ENCODE assay signal across 10 cellular contexts in the genomic region with DNA sequence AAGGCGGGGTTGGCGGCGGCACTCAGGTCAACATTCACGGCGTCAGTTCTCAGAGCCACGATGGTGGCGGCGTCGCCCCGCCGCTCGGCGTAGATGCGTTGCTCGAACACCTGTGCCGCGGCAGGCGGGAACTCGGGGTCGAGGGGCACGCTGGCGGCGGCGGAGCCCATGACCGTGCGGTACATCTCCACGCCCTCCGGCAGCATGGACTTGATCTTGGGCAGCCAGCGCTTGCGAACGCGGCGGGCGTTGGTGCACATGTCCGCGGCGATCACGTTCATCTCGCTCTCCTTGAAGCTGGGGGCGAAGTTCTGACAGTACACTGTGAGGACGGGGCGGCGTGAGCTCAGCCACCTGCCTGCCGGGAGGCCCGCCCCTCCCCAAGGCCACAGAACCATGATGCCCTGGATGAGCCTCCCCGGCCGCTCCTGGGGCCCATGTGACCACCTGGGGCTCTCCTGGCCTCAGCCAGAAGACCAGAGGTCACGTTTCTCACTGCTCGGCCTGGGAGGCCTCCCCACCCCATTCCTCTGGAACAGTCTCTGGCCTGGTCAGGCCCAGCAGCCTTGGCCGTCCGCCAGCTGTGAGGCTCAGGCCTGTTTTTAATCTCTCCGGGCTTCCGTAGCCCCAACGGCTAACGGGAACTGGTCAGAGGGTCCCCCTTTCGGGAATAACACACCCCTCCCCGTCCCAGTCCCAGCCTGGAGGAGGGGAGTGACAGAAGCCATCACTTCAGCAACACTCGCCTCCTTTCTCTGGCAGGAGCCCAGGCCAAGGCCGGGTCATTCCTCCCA. TPM values are rescaled to one million over a fixed set of nuclear protein-coding genes. Genes with fewer than 3 reads are reported as not detected.
A peak's percentile ranks its signal among the peaks of the same experiment; 100 is the strongest.
DNase-seq lines count a peak whose midpoint lies in the region; ATAC-seq and TF ChIP-seq lines count a peak whose summit lies in the region.
"Had no signal": no experiment of that assay in that cellular context is flagged by ENCODE, and none has a peak within 500 bp of the region (broad histone marks: within the 10 kb centered on the region; RNA-seq: fewer than 3 reads in every experiment).

No MANE protein-coding gene starts in this region.

- H3K9me3 ChIP-seq in DOHH2 (ENCODE audit: control insufficient read depth, insufficient read depth, low read length) (no peaks in the 10 kb centered on the region), right atrium auricular region (no peaks in the 10 kb centered on the region)

- no peaks in the 10 kb centered on the region for H3K27me3 ChIP-seq in DOHH2 (ENCODE audit: control insufficient read depth, low read length)
- H3K27me3 ChIP-seq in right atrium auricular region = no peaks in the 10 kb centered on the region
- H3K27me3 ChIP-seq in rectal smooth muscle tissue (ENCODE audit: control insufficient read depth, insufficient read depth, low read length) = no peaks in the 10 kb centered on the region

- CTCF ChIA-PET in T-cell (lab: Charles Lee) = no interaction called here

- DNase-seq in astrocyte of the cerebellum (ENCODE audit: low read depth) (peak; percentile 32), right atrium auricular region (ENCODE audit: low spot score) (peak; percentile 90), T-cell (no peak), erythroblast (lab: John Stamatoyannopoulos, UW) (no peak), germinal center (ENCODE audit: low spot score) (no peak)
- DNase-seq: COR-L47 had no signal

- no peaks in the 10 kb centered on the region for H3K27me3 Mint-ChIP-seq in T-cell
- H3K27me3 Mint-ChIP-seq: activated naive CD4-positive, alpha-beta T cell treated with anti-CD3 and anti-CD28 coated beads, Interleukin-2, amount 50 U/mL, for 24 hours had no signal

- no peaks in the 10 kb centered on the region for H3K9me2 ChIP-seq in DOHH2 (replicated peaks; ENCODE audit: control insufficient read depth, low read length)

- in situ Hi-C loops in astrocyte of the cerebellum (cut with HindIII; ENCODE audit: low sequenced_read_pairs) = no loop called here

- H3K4me1 Mint-ChIP-seq in T-cell = peaks cover 0 to 2% (median 0%) of the 10 kb centered on the region in 3 donors
- H3K4me1 Mint-ChIP-seq: activated naive CD4-positive, alpha-beta T cell treated with anti-CD3 and anti-CD28 coated beads, Interleukin-2, amount 50 U/mL, for 24 hours had no signal

- H4K20me1 ChIP-seq in DOHH2 (ENCODE audit: control insufficient read depth, insufficient read depth, low read depth, low read length) = no peaks in the 10 kb centered on the region

- H3K36me3 ChIP-seq in DOHH2 (ENCODE audit: control insufficient read depth, low read length) (0 out of 2 replicates have a peak, but pooled peaks cover 4% of the 10 kb centered on the region), right atrium auricular region (peaks cover 33% of the 10 kb centered on the region), rectal smooth muscle tissue (ENCODE audit: control insufficient read depth, insufficient read depth, low read length) (peaks cover 3% of the 10 kb centered on the region)

- POLR2A ChIA-PET in T-cell (lab: Charles Lee) = no interaction called here

- no peak overlapping the region for H3K4me3 ChIP-seq in DOHH2 (ENCODE audit: low read length)
- H3K4me3 ChIP-seq in astrocyte of the cerebellum (ENCODE audit: low read depth, low read length) = no peak overlapping the region
- H3K4me3 ChIP-seq in right atrium auricular region = no peak overlapping the region
- no peak overlapping the region for H3K4me3 ChIP-seq in rectal smooth muscle tissue (ENCODE audit: low read length)

- H3F3A ChIP-seq in DOHH2 (ENCODE audit: control insufficient read depth, insufficient read depth) = 0 out of 2 replicates have a peak, but pooled peaks cover 2% of the 10 kb centered on the region

- H3K9ac ChIP-seq in rectal smooth muscle tissue (ENCODE audit: low read length) = no peak overlapping the region

- no peak overlapping the region for H3K4me3 Mint-ChIP-seq in T-cell
- H3K4me3 Mint-ChIP-seq: activated naive CD4-positive, alpha-beta T cell treated with anti-CD3 and anti-CD28 coated beads, Interleukin-2, amount 50 U/mL, for 24 hours had no signal

- H3K27ac ChIP-seq in DOHH2 (ENCODE audit: low read depth, low read length) = peak overlapping the region; percentile 42
- H3K27ac ChIP-seq in right atrium auricular region = peak overlapping the region; percentile 57 to 75
- peak overlapping the region; percentile 75 for H3K27ac ChIP-seq in rectal smooth muscle tissue (ENCODE audit: low read depth, low read length)

- H3K27ac Mint-ChIP-seq in T-cell = no peak overlapping the region
- H3K27ac Mint-ChIP-seq: activated naive CD4-positive, alpha-beta T cell treated with anti-CD3 and anti-CD28 coated beads, Interleukin-2, amount 50 U/mL, for 24 hours had no signal

- TF ChIP-seq CTCF in DOHH2 (IDR thresholded peaks at IDR 0.05; ENCODE audit: low read depth, low read length, poor library complexity, severe bottlenecking) (no peak), astrocyte of the cerebellum (IDR thresholded peaks at IDR 0.05; ENCODE audit: low read depth, low read length, missing control alignments) (no peak), right atrium auricular region (IDR thresholded peaks at IDR 0.05) (no peak)

- TF ChIP-seq POLR2A in erythroblast (IDR thresholded peaks at IDR 0.05; ENCODE audit: low read length) = no peak

- no peak for ATAC-seq in T-cell (replicated peaks in 1 of 4)
- no peak for ATAC-seq in HG03432 (IDR thresholded peaks at IDR 0.05; ENCODE audit: unreplicated experiment)

- no peaks in the 10 kb centered on the region for H3K79me2 ChIP-seq in DOHH2 (ENCODE audit: control insufficient read depth, low read length)

- H3K36me3 Mint-ChIP-seq in T-cell = peaks cover 7% of the 10 kb centered on the region
- H3K36me3 Mint-ChIP-seq: activated naive CD4-positive, alpha-beta T cell treated with anti-CD3 and anti-CD28 coated beads, Interleukin-2, amount 50 U/mL, for 24 hours had no signal

- H3K4me1 ChIP-seq in DOHH2 (ENCODE audit: control insufficient read depth, low read length) (peaks cover 20% of the 10 kb centered on the region), right atrium auricular region (peaks cover 0 to 38% of the 10 kb centered on the region in 2 donors), rectal smooth muscle tissue (ENCODE audit: control insufficient read depth, insufficient read depth, low read length) (peaks cover 22% of the 10 kb centered on the region)

- peak overlapping the region; percentile 42; the same call in 1 of the 2 replicates for H3K4me2 ChIP-seq in DOHH2 (ENCODE audit: low read length)

- no peaks in the 10 kb centered on the region for H3K9me3 Mint-ChIP-seq in T-cell
- H3K9me3 Mint-ChIP-seq: activated naive CD4-positive, alpha-beta T cell treated with anti-CD3 and anti-CD28 coated beads, Interleukin-2, amount 50 U/mL, for 24 hours had no signal

RNA-seq across cellular contexts. Expression of a gene that starts 50.7 kb away (rescaled TPM):
- total RNA-seq in right atrium auricular region = 10 to 100 TPM; 58.6 to 76.9 TPM
- total RNA-seq in T-cell = 10 to 100 TPM; 25.9 to 37.3 (median 33.6) TPM

Comparison
In these comparisons a context has a peak if more than half of its experiments do, and no peak if none do; other contexts are left out.
1. DNase-seq: peak in astrocyte of the cerebellum (single experiment) and right atrium auricular region (single experiment); none in T-cell (0 of 34), erythroblast (0 of 2) and germinal center (single experiment).
2. Peak in every context shown above with its lines, with median percentiles within 50 percentile points of each other: H3K27ac ChIP-seq.